22 cellular contexts compared by ENCODE assay signal in genomic region chr14:104343690-104344640, GRCh38.
DNase-seq lines count a peak whose midpoint lies in the region; ATAC-seq and TF ChIP-seq lines count a peak whose summit lies in the region.
"Had no signal": no experiment of that assay in that cellular context is flagged by ENCODE, and none has a peak within 500 bp of the region (broad histone marks: within the 10 kb centered on the region; RNA-seq: fewer than 3 reads in every experiment).

No MANE protein-coding gene starts in this region.

- TF ChIP-seq CTCF in natural killer cell (IDR thresholded peaks at IDR 0.05) (no peak), WTC11 (IDR thresholded peaks at IDR 0.05) (no peak), A673 (conservative IDR thresholded peaks at IDR 0.05; ENCODE audit: low read depth, low read length) (no peak)

- H3K36me3 ChIP-seq in A673 (ENCODE audit: insufficient read depth, low read length, poor library complexity, severe bottlenecking), result no peaks in the 10 kb centered on the region
- H3K36me3 ChIP-seq: breast epithelium, colonic mucosa, suprapubic skin, WERI-Rb-1 had no signal

- intact Hi-C loops in natural killer cell (cut with micrococcal nuclease), result no loop called here
- intact Hi-C loops in A673 (cut with micrococcal nuclease; ENCODE audit: unreplicated experiment), result loop anchor here (10.0 kb wide), 1 partner anchor 209 kb away; the partner anchor contains the start of gene KIF26A

- H3K36me3 Mint-ChIP-seq in natural killer cell treated with Interleukin-12 subunit alpha and Interleukin-12 subunit beta and Interleukin-15 and Interleukin-18, amount 100 ng/mL, for 72 hours, result no peaks in the 10 kb centered on the region
- peaks cover 7% of the 10 kb centered on the region for H3K36me3 Mint-ChIP-seq in natural killer cell
- no peaks in the 10 kb centered on the region for H3K36me3 Mint-ChIP-seq in WTC11

- H3K9me3 Mint-ChIP-seq in natural killer cell treated with Interleukin-12 subunit alpha and Interleukin-12 subunit beta and Interleukin-15 and Interleukin-18, amount 100 ng/mL, for 72 hours, result no peaks in the 10 kb centered on the region
- no peaks in the 10 kb centered on the region for H3K9me3 Mint-ChIP-seq in natural killer cell
- peaks cover 24% of the 10 kb centered on the region for H3K9me3 Mint-ChIP-seq in WTC11

- peak in 1 of 2 donors; percentile 34 for ATAC-seq in natural killer cell treated with Interleukin-12 subunit alpha and Interleukin-12 subunit beta and Interleukin-15 and Interleukin-18, amount 100 ng/mL, for 72 hours
- ATAC-seq in natural killer cell (no peak), WTC11 (peak; percentile 38)

- no peaks in the 10 kb centered on the region for H3K4me1 ChIP-seq in A673 (ENCODE audit: insufficient read depth, low read length, poor library complexity, severe bottlenecking)
- H3K4me1 ChIP-seq: breast epithelium, Caco-2 had no signal

- no peak overlapping the region for H3K27ac Mint-ChIP-seq in natural killer cell treated with Interleukin-12 subunit alpha and Interleukin-12 subunit beta and Interleukin-15 and Interleukin-18, amount 100 ng/mL, for 72 hours
- no peak overlapping the region for H3K27ac Mint-ChIP-seq in natural killer cell
- no peak overlapping the region for H3K27ac Mint-ChIP-seq in WTC11
- H3K27ac Mint-ChIP-seq: naive B cell had no signal

- H3K4me3 Mint-ChIP-seq in natural killer cell treated with Interleukin-12 subunit alpha and Interleukin-12 subunit beta and Interleukin-15 and Interleukin-18, amount 100 ng/mL, for 72 hours, result no peak overlapping the region
- H3K4me3 Mint-ChIP-seq in natural killer cell (no peak overlapping the region), WTC11 (no peak overlapping the region)
- H3K4me3 Mint-ChIP-seq: naive B cell had no signal

- no peak overlapping the region for H3K4me3 ChIP-seq in A673 (ENCODE audit: low read depth, low read length, poor library complexity, severe bottlenecking)
- H3K4me3 ChIP-seq: breast epithelium, colonic mucosa, suprapubic skin had no signal

- peaks cover 5% of the 10 kb centered on the region for H3K27me3 ChIP-seq in A673 (replicated peaks; ENCODE audit: insufficient read depth, low read depth, low read length, poor library complexity)
- H3K27me3 ChIP-seq: colonic mucosa had no signal

- CTCF ChIA-PET in WTC11 (lab: Charles Lee) (interaction anchor here (0.9 kb wide), 1 partner anchor 11 kb away, joined by 3 read pairs; no protein-coding TSS in a partner anchor), A673 (lab: Charles Lee) (interaction anchor here (0.6 kb wide), 1 partner anchor 207 kb away, joined by 9 read pairs; no protein-coding TSS in a partner anchor)

- peak; percentile 51 for DNase-seq in natural killer cell treated with Interleukin-12 subunit alpha and Interleukin-12 subunit beta and Interleukin-15 and Interleukin-18, amount 100 ng/mL, for 72 hours (ENCODE audit: low spot score)
- no peak for DNase-seq in natural killer cell
- peak; percentile 17 for DNase-seq in WTC11 (ENCODE audit: low spot score)
- DNase-seq in mesenteric fat pad (ENCODE audit: low spot score), result peak; percentile 82
- DNase-seq in DMS 273 (lab: John Stamatoyannopoulos, UW; ENCODE audit: unreplicated experiment), result no peak
- no peak for DNase-seq in retina
- no peak for DNase-seq in A673 (ENCODE audit: low spot score)
- DNase-seq: activated CD4-positive, alpha-beta T cell treated with anti-CD3 and anti-CD28 coated beads, Interleukin-2, amount 50 U/mL, for 4 hours; activated naive CD4-positive, alpha-beta T cell treated with Interleukin-2 at 50 U/mL for 16 hours; amniotic stem cell; colonic mucosa; Karpas-422; kidney glomerular epithelial cell; mesenchymal stem cell; naive B cell; NCI-H1048; NCI-H2029 treated with DMSO at 0.1 percent for 48 hours; NCI-H446 treated with DMSO at 0.1 percent for 48 hours; WERI-Rb-1 had no signal

- peaks cover 0 to 2% of the 10 kb centered on the region in 2 donors for H3K4me1 Mint-ChIP-seq in natural killer cell treated with Interleukin-12 subunit alpha and Interleukin-12 subunit beta and Interleukin-15 and Interleukin-18, amount 100 ng/mL, for 72 hours (ENCODE audit: low read depth in 2 of 2)
- H3K4me1 Mint-ChIP-seq in natural killer cell, result no peaks in the 10 kb centered on the region
- peaks cover 9% of the 10 kb centered on the region for H3K4me1 Mint-ChIP-seq in WTC11

- no peaks in the 10 kb centered on the region for H3K9me3 ChIP-seq in A673 (ENCODE audit: low read depth, low read length, poor library complexity, severe bottlenecking)
- H3K9me3 ChIP-seq: breast epithelium, Caco-2, colonic mucosa, suprapubic skin had no signal

- peaks cover 19 to 30% of the 10 kb centered on the region in 2 donors for H3K27me3 Mint-ChIP-seq in natural killer cell treated with Interleukin-12 subunit alpha and Interleukin-12 subunit beta and Interleukin-15 and Interleukin-18, amount 100 ng/mL, for 72 hours
- H3K27me3 Mint-ChIP-seq in natural killer cell (ENCODE audit: low read depth in 2 of 2) (peaks cover 21 to 38% of the 10 kb centered on the region in 2 donors), WTC11 (ENCODE audit: low read depth) (peaks cover 15% of the 10 kb centered on the region)

- POLR2A ChIA-PET in WTC11 (lab: Charles Lee) (no interaction called here), A673 (lab: Charles Lee; ENCODE audit: low non-redundant PET) (no interaction called here)

- H3K27ac ChIP-seq in A673 (ENCODE audit: low read depth, low read length, poor library complexity, severe bottlenecking), result no peak overlapping the region
- H3K27ac ChIP-seq: breast epithelium, colonic mucosa, suprapubic skin, WERI-Rb-1 had no signal

- BruUV-seq in A673 (replicated peaks; lab: Mats Ljungman, UMichigan), result no TSS peak

TF ChIP-seq in WTC11, 78 proteins besides CTCF, POLR2A, EP300 and RAD21:
- TF ChIP-seq TEAD4 (CRISPR knock-in tag; IDR thresholded peaks at IDR 0.05), result no peak
- TF ChIP-seq AR (CRISPR knock-in tag; IDR thresholded peaks at IDR 0.05), result no peak
- TF ChIP-seq E2F4 (CRISPR knock-in tag; IDR thresholded peaks at IDR 0.05; ENCODE audit: borderline replicate concordance, low read depth), result no peak
- TF ChIP-seq E2F1 (CRISPR knock-in tag; IDR thresholded peaks at IDR 0.05), result no peak
- no peak for TF ChIP-seq FOXP1 (CRISPR knock-in tag; IDR thresholded peaks at IDR 0.05; ENCODE audit: borderline replicate concordance)
TF ChIP-seq in WTC11: peak in this region for 0.

Comparison
In these comparisons a context has a peak if more than half of its experiments do, and no peak if none do; other contexts are left out.
1. DNase-seq: peak in natural killer cell treated with Interleukin-12 subunit alpha and Interleukin-12 subunit beta and Interleukin-15 and Interleukin-18, amount 100 ng/mL, for 72 hours (single experiment), WTC11 (single experiment) and mesenteric fat pad (single experiment); none in natural killer cell (single experiment), DMS 273 (single experiment), retina (single experiment) and A673 (single experiment).